15 cellular contexts compared by ENCODE assay signal in the genomic region with DNA sequence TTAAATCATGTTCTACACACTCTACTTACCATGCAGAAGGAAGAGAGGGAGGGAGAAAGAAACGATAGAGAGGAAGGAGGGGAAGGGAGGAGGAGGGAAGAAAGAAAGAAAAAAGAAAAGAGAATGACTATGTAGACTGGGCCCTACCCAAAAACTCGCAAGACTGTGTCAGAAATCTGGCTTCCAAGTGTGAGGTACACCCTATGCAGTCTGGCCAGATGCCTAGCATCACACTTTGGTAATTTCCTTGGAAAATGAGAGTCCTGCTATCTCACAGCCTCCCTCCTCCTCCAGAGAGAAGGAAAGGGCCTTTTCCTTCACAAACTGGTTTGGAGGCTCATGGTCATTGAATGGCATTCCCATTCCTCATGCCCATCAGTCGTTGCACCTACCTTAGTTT.
DNase-seq lines count a peak whose midpoint lies in the region; ATAC-seq and TF ChIP-seq lines count a peak whose summit lies in the region.
"Had no signal": no experiment of that assay in that cellular context is flagged by ENCODE, and none has a peak within 500 bp of the region (broad histone marks: within the 10 kb centered on the region; RNA-seq: fewer than 3 reads in every experiment).

No MANE protein-coding gene starts in this region.

- CTCF ChIA-PET in Panc1 (lab: Charles Lee), result no interaction called here

- peaks cover 0 to 17% (median 4%) of the 10 kb centered on the region in 9 donors for H3K4me1 ChIP-seq in heart right ventricle
- peaks cover 14% of the 10 kb centered on the region for H3K4me1 ChIP-seq in left ventricle myocardium inferior
- H3K4me1 ChIP-seq in Panc1 (ENCODE audit: control insufficient read depth, insufficient read depth, low read length), result no peaks in the 10 kb centered on the region
- H3K4me1 ChIP-seq in upper lobe of right lung, result peaks cover 11% of the 10 kb centered on the region
- H3K4me1 ChIP-seq: BE2C, Caco-2 had no signal

- H3K27ac ChIP-seq in heart right ventricle, result no peak overlapping the region
- no peak overlapping the region for H3K27ac ChIP-seq in left ventricle myocardium inferior (replicated peaks)
- H3K27ac ChIP-seq in Panc1 (ENCODE audit: low read length), result no peak overlapping the region
- peak overlapping the region; percentile 5 for H3K27ac ChIP-seq in upper lobe of right lung
- H3K27ac ChIP-seq: HL-60 had no signal

- POLR2A ChIA-PET in Panc1 (lab: Charles Lee), result no interaction called here

- TF ChIP-seq CTCF in heart right ventricle (IDR thresholded peaks at IDR 0.05), result no peak
- TF ChIP-seq CTCF in left ventricle myocardium inferior (IDR thresholded peaks at IDR 0.05; ENCODE audit: borderline replicate concordance), result no peak
- TF ChIP-seq CTCF in Panc1 (IDR thresholded peaks at IDR 0.05), result 0 out of 2 replicates have a peak, but pooled peaks have one; percentile 6
- no peak for TF ChIP-seq CTCF in upper lobe of right lung (IDR thresholded peaks at IDR 0.05)

- DNase-seq in heart right ventricle (peak in 1 of 2 donors; percentile 42), left ventricle myocardium inferior (no peak), Panc1 (ENCODE audit: low read depth, low spot score) (no peak), left ventricle myocardium superior (no peak), upper lobe of right lung (no peak), SK-N-DZ (ENCODE audit: low spot score) (no peak)
- DNase-seq in stimulated activated CD4-positive, alpha-beta T cell treated with anti-CD3 and anti-CD28 coated beads, Interleukin-4, amount 100 ng/mL, for 4 hours, result no peak
- DNase-seq: ACHN; BE2C; C1 segment of cervical spinal cord; Caco-2; CD4-positive, alpha-beta T cell; HCEC 1CT had no signal

- no peaks in the 10 kb centered on the region for H3K9me3 ChIP-seq in heart right ventricle
- H3K9me3 ChIP-seq in left ventricle myocardium inferior (replicated peaks), result no peaks in the 10 kb centered on the region
- H3K9me3 ChIP-seq in Panc1 (ENCODE audit: control insufficient read depth, insufficient read depth, low read depth, low read length), result no peaks in the 10 kb centered on the region
- H3K9me3 ChIP-seq in upper lobe of right lung, result no peaks in the 10 kb centered on the region
- H3K9me3 ChIP-seq: BE2C, Caco-2 had no signal

- H3K4me3 ChIP-seq in heart right ventricle (no peak overlapping the region), left ventricle myocardium inferior (no peak overlapping the region), Panc1 (ENCODE audit: low read depth in 2 of 2, low read length in 2 of 2) (no peak overlapping the region), upper lobe of right lung (no peak overlapping the region)
- H3K4me3 ChIP-seq: GM23338 had no signal

- H3K36me3 ChIP-seq in heart right ventricle, result no peaks in the 10 kb centered on the region
- H3K36me3 ChIP-seq in left ventricle myocardium inferior, result no peaks in the 10 kb centered on the region
- H3K36me3 ChIP-seq in Panc1 (ENCODE audit: control insufficient read depth, insufficient read depth, low read length), result no peaks in the 10 kb centered on the region
- H3K36me3 ChIP-seq in upper lobe of right lung, result no peaks in the 10 kb centered on the region
- H3K36me3 ChIP-seq: BE2C had no signal

- in situ Hi-C loops in Panc1 (cut with HindIII; ENCODE audit: low pct_unique_long_range_greater_than_20kb, low sequenced_read_pairs), result no loop called here

- H3K27me3 ChIP-seq in heart right ventricle (no peaks in the 10 kb centered on the region), left ventricle myocardium inferior (ENCODE audit: low read depth) (no peaks in the 10 kb centered on the region), Panc1 (ENCODE audit: control insufficient read depth, insufficient read depth, low read length) (no peaks in the 10 kb centered on the region), upper lobe of right lung (no peaks in the 10 kb centered on the region)
- H3K27me3 ChIP-seq: BE2C had no signal

- ATAC-seq in heart right ventricle (peak in 6 of 8 donors; percentile 33 to 55 (median 41)), Panc1 (no peak), left ventricle myocardium superior (peak; percentile 75), upper lobe of right lung (no peak)
- ATAC-seq: GM23338 had no signal

- WGBS in heart right ventricle, 2 donors, result 44 to 57% methylated on average over 3 of the region's 3 CpGs

- BruUV-seq in Panc1 (replicated peaks; lab: Mats Ljungman, UMichigan), result no TSS peak

- intact Hi-C loops in heart right ventricle (cut with DNase I), result no loop called here
- intact Hi-C loops in left ventricle myocardium inferior (cut with micrococcal nuclease), result no loop called here
- intact Hi-C loops in Panc1 (cut with micrococcal nuclease; ENCODE audit: unreplicated experiment), result no loop called here
- intact Hi-C loops in left ventricle myocardium superior (cut with micrococcal nuclease), result no loop called here
- intact Hi-C loops in upper lobe of right lung (cut with DNase I), result no loop called here

Comparison
In these comparisons a context has a peak if more than half of its experiments do, and no peak if none do; other contexts are left out.
1. ATAC-seq: peak in heart right ventricle (6 of 8) and left ventricle myocardium superior (single experiment); none in Panc1 (single experiment) and upper lobe of right lung (single experiment).